ENCODE assay signal across 1 cellular context in the genomic region with DNA sequence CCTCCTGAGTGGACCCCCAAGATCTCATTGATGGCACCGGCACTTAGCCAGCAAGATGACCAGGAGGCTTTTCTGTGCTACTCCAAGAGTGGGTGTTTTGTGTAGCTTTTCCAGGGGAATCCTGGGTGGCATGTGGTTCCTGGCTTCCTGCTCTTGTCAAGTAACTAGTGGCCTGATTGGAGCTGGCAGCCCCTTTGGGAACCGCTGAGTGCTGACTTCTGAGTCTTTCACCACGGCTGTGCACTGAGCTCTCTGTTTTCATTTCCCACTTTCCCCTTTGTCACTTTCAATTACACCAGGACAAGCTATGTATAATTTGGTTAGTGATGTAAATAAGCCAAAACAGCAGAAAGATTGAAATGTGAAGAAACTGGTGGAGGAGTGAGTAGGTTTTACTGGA.
TF ChIP-seq lines count a peak whose summit lies in the region.

No MANE protein-coding gene starts in this region.

TF ChIP-seq in HepG2, 621 proteins besides CTCF, POLR2A, EP300 and RAD21 (continued from another document):
- TF ChIP-seq, protein P1, sequence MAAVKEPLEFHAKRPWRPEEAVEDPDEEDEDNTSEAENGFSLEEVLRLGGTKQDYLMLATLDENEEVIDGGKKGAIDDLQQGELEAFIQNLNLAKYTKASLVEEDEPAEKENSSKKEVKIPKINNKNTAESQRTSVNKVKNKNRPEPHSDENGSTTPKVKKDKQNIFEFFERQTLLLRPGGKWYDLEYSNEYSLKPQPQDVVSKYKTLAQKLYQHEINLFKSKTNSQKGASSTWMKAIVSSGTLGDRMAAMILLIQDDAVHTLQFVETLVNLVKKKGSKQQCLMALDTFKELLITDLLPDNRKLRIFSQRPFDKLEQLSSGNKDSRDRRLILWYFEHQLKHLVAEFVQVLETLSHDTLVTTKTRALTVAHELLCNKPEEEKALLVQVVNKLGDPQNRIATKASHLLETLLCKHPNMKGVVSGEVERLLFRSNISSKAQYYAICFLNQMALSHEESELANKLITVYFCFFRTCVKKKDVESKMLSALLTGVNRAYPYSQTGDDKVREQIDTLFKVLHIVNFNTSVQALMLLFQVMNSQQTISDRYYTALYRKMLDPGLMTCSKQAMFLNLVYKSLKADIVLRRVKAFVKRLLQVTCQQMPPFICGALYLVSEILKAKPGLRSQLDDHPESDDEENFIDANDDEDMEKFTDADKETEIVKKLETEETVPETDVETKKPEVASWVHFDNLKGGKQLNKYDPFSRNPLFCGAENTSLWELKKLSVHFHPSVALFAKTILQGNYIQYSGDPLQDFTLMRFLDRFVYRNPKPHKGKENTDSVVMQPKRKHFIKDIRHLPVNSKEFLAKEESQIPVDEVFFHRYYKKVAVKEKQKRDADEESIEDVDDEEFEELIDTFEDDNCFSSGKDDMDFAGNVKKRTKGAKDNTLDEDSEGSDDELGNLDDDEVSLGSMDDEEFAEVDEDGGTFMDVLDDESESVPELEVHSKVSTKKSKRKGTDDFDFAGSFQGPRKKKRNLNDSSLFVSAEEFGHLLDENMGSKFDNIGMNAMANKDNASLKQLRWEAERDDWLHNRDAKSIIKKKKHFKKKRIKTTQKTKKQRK (IDR thresholded peaks at IDR 0.05; ENCODE audit: low read length): no peak
- TF ChIP-seq BRD4 (CRISPR knock-in tag; IDR thresholded peaks at IDR 0.05): no peak
- TF ChIP-seq IRF2 (CRISPR knock-in tag; IDR thresholded peaks at IDR 0.05): no peak
- TF ChIP-seq ZFY (CRISPR knock-in tag; IDR thresholded peaks at IDR 0.05): no peak
- TF ChIP-seq TAF15 (IDR thresholded peaks at IDR 0.05; ENCODE audit: low read depth, low read length, poor library complexity, severe bottlenecking): no peak
- TF ChIP-seq, protein P2, sequence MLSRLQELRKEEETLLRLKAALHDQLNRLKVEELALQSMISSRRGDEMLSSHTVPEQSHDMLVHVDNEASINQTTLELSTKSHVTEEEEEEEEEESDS (CRISPR knock-in tag; IDR thresholded peaks at IDR 0.05; ENCODE audit: borderline replicate concordance): no peak
- no peak for TF ChIP-seq FOXJ3 (CRISPR knock-in tag; IDR thresholded peaks at IDR 0.05; ENCODE audit: borderline replicate concordance)
- TF ChIP-seq ZNF652 (CRISPR knock-in tag; IDR thresholded peaks at IDR 0.05; ENCODE audit: borderline replicate concordance, low read depth): no peak
- TF ChIP-seq RFXAP (CRISPR knock-in tag; IDR thresholded peaks at IDR 0.05; ENCODE audit: borderline replicate concordance): no peak
- no peak for TF ChIP-seq RBAK (CRISPR knock-in tag; IDR thresholded peaks at IDR 0.05)
- TF ChIP-seq, protein P3, sequence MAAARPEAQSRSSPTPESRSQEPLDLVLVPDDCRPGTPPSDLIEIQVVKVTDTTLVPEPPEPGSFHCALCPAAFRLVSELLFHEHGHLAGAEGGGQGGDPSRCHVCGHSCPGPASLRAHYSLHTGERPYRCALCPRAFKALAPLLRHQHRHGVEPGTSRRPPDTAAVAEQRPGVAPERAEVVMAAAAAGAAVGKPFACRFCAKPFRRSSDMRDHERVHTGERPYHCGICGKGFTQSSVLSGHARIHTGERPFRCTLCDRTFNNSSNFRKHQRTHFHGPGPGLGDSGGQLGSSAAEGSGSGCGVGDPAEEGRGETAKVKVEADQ (CRISPR knock-in tag; IDR thresholded peaks at IDR 0.05; ENCODE audit: borderline replicate concordance): no peak
- TF ChIP-seq, protein P4, sequence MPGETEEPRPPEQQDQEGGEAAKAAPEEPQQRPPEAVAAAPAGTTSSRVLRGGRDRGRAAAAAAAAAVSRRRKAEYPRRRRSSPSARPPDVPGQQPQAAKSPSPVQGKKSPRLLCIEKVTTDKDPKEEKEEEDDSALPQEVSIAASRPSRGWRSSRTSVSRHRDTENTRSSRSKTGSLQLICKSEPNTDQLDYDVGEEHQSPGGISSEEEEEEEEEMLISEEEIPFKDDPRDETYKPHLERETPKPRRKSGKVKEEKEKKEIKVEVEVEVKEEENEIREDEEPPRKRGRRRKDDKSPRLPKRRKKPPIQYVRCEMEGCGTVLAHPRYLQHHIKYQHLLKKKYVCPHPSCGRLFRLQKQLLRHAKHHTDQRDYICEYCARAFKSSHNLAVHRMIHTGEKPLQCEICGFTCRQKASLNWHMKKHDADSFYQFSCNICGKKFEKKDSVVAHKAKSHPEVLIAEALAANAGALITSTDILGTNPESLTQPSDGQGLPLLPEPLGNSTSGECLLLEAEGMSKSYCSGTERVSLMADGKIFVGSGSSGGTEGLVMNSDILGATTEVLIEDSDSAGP (CRISPR knock-in tag; IDR thresholded peaks at IDR 0.05; ENCODE audit: borderline replicate concordance): no peak
- TF ChIP-seq SIN3A (IDR thresholded peaks at IDR 0.05; ENCODE audit: borderline replicate concordance, low read depth, low read length): no peak
- TF ChIP-seq, protein P5, sequence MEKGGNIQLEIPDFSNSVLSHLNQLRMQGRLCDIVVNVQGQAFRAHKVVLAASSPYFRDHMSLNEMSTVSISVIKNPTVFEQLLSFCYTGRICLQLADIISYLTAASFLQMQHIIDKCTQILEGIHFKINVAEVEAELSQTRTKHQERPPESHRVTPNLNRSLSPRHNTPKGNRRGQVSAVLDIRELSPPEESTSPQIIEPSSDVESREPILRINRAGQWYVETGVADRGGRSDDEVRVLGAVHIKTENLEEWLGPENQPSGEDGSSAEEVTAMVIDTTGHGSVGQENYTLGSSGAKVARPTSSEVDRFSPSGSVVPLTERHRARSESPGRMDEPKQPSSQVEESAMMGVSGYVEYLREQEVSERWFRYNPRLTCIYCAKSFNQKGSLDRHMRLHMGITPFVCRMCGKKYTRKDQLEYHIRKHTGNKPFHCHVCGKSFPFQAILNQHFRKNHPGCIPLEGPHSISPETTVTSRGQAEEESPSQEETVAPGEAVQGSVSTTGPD (CRISPR knock-in tag; IDR thresholded peaks at IDR 0.05): no peak
- TF ChIP-seq NFE2L1 (CRISPR knock-in tag; IDR thresholded peaks at IDR 0.05; ENCODE audit: borderline replicate concordance): no peak
